Comparison of ENCODE assay signal across 21 cellular contexts in the genomic region with DNA sequence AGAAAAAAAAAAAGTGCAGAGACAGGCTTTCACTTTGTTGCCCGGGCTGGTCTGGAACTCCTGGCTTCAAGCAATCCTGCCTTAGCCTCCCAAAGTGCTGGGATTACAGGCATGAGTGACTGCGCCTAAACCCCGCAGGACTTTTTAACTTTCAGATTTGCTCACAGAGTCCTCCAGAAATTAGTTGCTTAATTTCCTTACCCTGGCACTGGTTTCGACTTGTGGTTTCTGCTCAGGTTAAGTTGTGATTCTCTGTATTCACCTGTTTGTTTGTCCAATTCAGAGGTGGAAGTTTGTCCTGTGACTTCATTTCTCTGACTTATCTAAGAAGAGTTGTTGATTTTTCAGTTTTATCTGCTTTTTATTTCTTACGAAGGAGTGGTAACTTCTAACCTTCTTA.
"Had no signal": no experiment of that assay in that cellular context is flagged by ENCODE, and none has a peak within 500 bp of the region (broad histone marks: within the 10 kb centered on the region; RNA-seq: fewer than 3 reads in every experiment).

No MANE protein-coding gene starts in this region.

- DNase-seq: effector memory CD8-positive, alpha-beta T cell; gastrocnemius medialis; glutamatergic neuron; islet precursor cell; mammary epithelial cell; naive thymus-derived CD4-positive, alpha-beta T cell; nephron progenitor cell; psoas muscle; retina; right lobe of liver; stimulated activated CD4-positive, alpha-beta T cell treated with anti-CD3 and anti-CD28 coated beads, Interleukin-4, amount 100 ng/mL, for 1 hour; stimulated activated CD8-positive, alpha-beta memory T cell treated with anti-CD3 and anti-CD28 coated beads, Interleukin-4, amount 100 ng/mL, for 48 hours; stimulated activated naive CD8-positive, alpha-beta T cell treated with anti-CD3 and anti-CD28 coated beads, Interleukin-15, Interleukin-2, amounts not matched to agents 100 U/mL and 50 U/mL, for 24 hours; thyroid gland had no signal

- H3K79me2 ChIP-seq: parathyroid adenoma had no signal

- H3K9ac ChIP-seq: parathyroid adenoma had no signal

- H2AFZ ChIP-seq: parathyroid adenoma had no signal

- ATAC-seq: effector memory CD8-positive, alpha-beta T cell; gastrocnemius medialis; left lobe of liver; naive thymus-derived CD4-positive, alpha-beta T cell; psoas muscle; right lobe of liver; stimulated activated effector memory CD8-positive, alpha-beta T cell treated with anti-CD3 and anti-CD28 coated beads, Interleukin-12 subunit alpha, Interleukin-12 subunit beta, amount 100 ng/mL, for 72 hours; stimulated activated naive CD8-positive, alpha-beta T cell treated with anti-CD3 and anti-CD28 coated beads, Interleukin-15, Interleukin-2, amounts not matched to agents 100 U/mL and 50 U/mL, for 24 hours had no signal

- FAIRE-seq: urothelium cell line had no signal

- H3K27ac ChIP-seq: epithelial cell of prostate, esophagus muscularis mucosa, gastrocnemius medialis, parathyroid adenoma, psoas muscle, right lobe of liver, suprapubic skin, thyroid gland had no signal

- H3K4me1 ChIP-seq: esophagus muscularis mucosa, parathyroid adenoma, right lobe of liver, suprapubic skin, thyroid gland had no signal

- H3K4me3 ChIP-seq: esophagus muscularis mucosa, gastrocnemius medialis, psoas muscle, right lobe of liver, suprapubic skin, thyroid gland had no signal

- H3K36me3 ChIP-seq: esophagus muscularis mucosa, gastrocnemius medialis, right lobe of liver, suprapubic skin, thyroid gland had no signal

- H3K9me3 ChIP-seq: gastrocnemius medialis, thyroid gland had no signal

- H3K27me3 ChIP-seq: esophagus muscularis mucosa, gastrocnemius medialis, right lobe of liver, suprapubic skin, thyroid gland had no signal
